In genomic region chr7:23530355-23530754, GRCh38 we compare ENCODE assay signal across 8 cellular contexts. TPM values are rescaled to one million over a fixed set of nuclear protein-coding genes. Genes with fewer than 3 reads are reported as not detected.
DNase-seq lines count a peak whose midpoint lies in the region; ATAC-seq and TF ChIP-seq lines count a peak whose summit lies in the region.

No MANE protein-coding gene starts in this region.

- H3K9me3 ChIP-seq in OCI-LY7 (ENCODE audit: low read length) = no peaks in the 10 kb centered on the region
- no peaks in the 10 kb centered on the region for H3K9me3 ChIP-seq in body of pancreas

- H3K4me2 ChIP-seq in OCI-LY7 (ENCODE audit: low read length) = peak overlapping the region; percentile 92

- H3K4me3 ChIP-seq in OCI-LY7 (ENCODE audit: low read depth, low read length, poor library complexity, severe bottlenecking) (peak overlapping the region; percentile 98), body of pancreas (peak overlapping the region; percentile 81 to 91), kidney epithelial cell (ENCODE audit: low read depth, low read length) (peak overlapping the region; percentile 66)

- TF ChIP-seq CTCF in OCI-LY7 (conservative IDR thresholded peaks at IDR 0.05; ENCODE audit: low read length) (peak; percentile 64), body of pancreas (IDR thresholded peaks at IDR 0.05) (peak in 2 of 7 experiments; percentile 8 to 15), kidney epithelial cell (IDR thresholded peaks at IDR 0.05; ENCODE audit: insufficient read depth, low read length, poor library complexity, severe bottlenecking) (no peak)

- no peaks in the 10 kb centered on the region for H3K9me2 ChIP-seq in OCI-LY7 (ENCODE audit: insufficient read depth, low read length)

- peak; percentile 37 for ATAC-seq in HG03378 (IDR thresholded peaks at IDR 0.05; ENCODE audit: unreplicated experiment)
- peak; percentile 14 for ATAC-seq in body of pancreas

- no peak for TF ChIP-seq POLR2A in body of pancreas (IDR thresholded peaks at IDR 0.05)

- H3K27me3 ChIP-seq in body of pancreas = no peaks in the 10 kb centered on the region
- no peaks in the 10 kb centered on the region for H3K27me3 ChIP-seq in kidney epithelial cell (ENCODE audit: control insufficient read depth, insufficient read depth, low read length)

- intact Hi-C loops in OCI-LY7 (cut with micrococcal nuclease; ENCODE audit: unreplicated experiment) = loop anchor here (5.0 to 10.0 kb wide), 2 partner anchors 163 to 346 kb away; partner anchors contain the start of gene NUP42
- intact Hi-C loops in body of pancreas (cut with DNase I) = no loop called here

- DNase-seq in stimulated activated CD4-positive, alpha-beta T cell treated with anti-CD3 and anti-CD28 coated beads, Interleukin-4, amount 100 ng/mL, for 24 hours = peak; percentile 30
- no peak for DNase-seq in stimulated activated CD4-positive, alpha-beta T cell treated with anti-CD3 and anti-CD28 coated beads, Interleukin-12 subunit alpha, Interleukin-12 subunit beta, amount 100 ng/mL, for 4 hours
- peak; percentile 71 for DNase-seq in OCI-LY7 (ENCODE audit: low spot score)
- peak in 2 of 4 donors; percentile 35 to 40 for DNase-seq in body of pancreas
- DNase-seq in kidney epithelial cell (ENCODE audit: low read depth) = no peak
- peak; percentile 6 for DNase-seq in stromal cell of bone marrow (ENCODE audit: low read depth)
- DNase-seq in kidney glomerular epithelial cell (lab: John Stamatoyannopoulos, UW) = no peak

- H3K4me1 ChIP-seq in OCI-LY7 (ENCODE audit: insufficient read depth, low read length, poor library complexity, severe bottlenecking) (peaks cover 57% of the 10 kb centered on the region), body of pancreas (peaks cover 47% of the 10 kb centered on the region)

- H2AFZ ChIP-seq in OCI-LY7 (ENCODE audit: low read length) = no peak overlapping the region

- H3K79me2 ChIP-seq in OCI-LY7 (ENCODE audit: insufficient read depth, low read depth, low read length) = peaks cover 64% of the 10 kb centered on the region

- CTCF ChIA-PET in OCI-LY7 (lab: Charles Lee; ENCODE audit: unreplicated experiment) = interaction anchor here (0.7 kb wide), 2 partner anchors 71 to 172 kb away, joined by 3 to 5 read pairs; no protein-coding TSS in a partner anchor

- H3K27ac ChIP-seq in OCI-LY7 (ENCODE audit: low read depth, low read length, poor library complexity, severe bottlenecking) (peak overlapping the region; percentile 94), body of pancreas (peak overlapping the region in 3 of 4 donors; percentile 93 to 98 (median 97))

- H3K36me3 ChIP-seq in OCI-LY7 (ENCODE audit: insufficient read depth, low read length) (peaks cover 56% of the 10 kb centered on the region), body of pancreas (replicated peaks in 1 of 2; ENCODE audit: insufficient read depth in 1 of 2, low read depth in 2 of 2) (no peaks in the 10 kb centered on the region), kidney epithelial cell (ENCODE audit: control insufficient read depth, insufficient read depth, low read length) (no peaks in the 10 kb centered on the region)

- POLR2A ChIA-PET in OCI-LY7 (lab: Charles Lee) = interaction anchor here (0.9 to 1.3 kb wide), 3 partner anchors 10 to 62 kb away, joined by 4 to 10 read pairs (median 4); no protein-coding TSS in a partner anchor

- peaks cover 53% of the 10 kb centered on the region for H4K20me1 ChIP-seq in OCI-LY7 (ENCODE audit: insufficient read depth, low read length)

- TSS peak; percentile 62 for BruUV-seq in OCI-LY7 (replicated peaks; lab: Mats Ljungman, UMichigan)

- 1% methylated on average over 7 of the region's 7 CpGs for WGBS in body of pancreas, 2 donors

RNA-seq across cellular contexts. Expression of gene TRA2A, which starts 1.4 kb away (rescaled TPM):
- total RNA-seq in OCI-LY7 (2014; rRNA removed; shearing (Covaris generic)) = 41.4 and 44.9 TPM in 2 replicates
- total RNA-seq in OCI-LY7 (2022) (129 TPM in 2 replicates), body of pancreas (10 to 100 TPM; 26.2 to 35.6 TPM), kidney epithelial cell (25.8 and 36.9 TPM in 2 replicates)

Comparison
In these comparisons a context has a peak if more than half of its experiments do, and no peak if none do; other contexts are left out.
1. DNase-seq: peak in stimulated activated CD4-positive, alpha-beta T cell treated with anti-CD3 and anti-CD28 coated beads, Interleukin-4, amount 100 ng/mL, for 24 hours (single experiment), OCI-LY7 (single experiment) and stromal cell of bone marrow (single experiment); none in stimulated activated CD4-positive, alpha-beta T cell treated with anti-CD3 and anti-CD28 coated beads, Interleukin-12 subunit alpha, Interleukin-12 subunit beta, amount 100 ng/mL, for 4 hours (single experiment), kidney epithelial cell (single experiment) and kidney glomerular epithelial cell (single experiment).
2. Peak in every context shown above with its lines, with median percentiles within 50 percentile points of each other: H3K4me3 ChIP-seq.